In the genomic region with DNA sequence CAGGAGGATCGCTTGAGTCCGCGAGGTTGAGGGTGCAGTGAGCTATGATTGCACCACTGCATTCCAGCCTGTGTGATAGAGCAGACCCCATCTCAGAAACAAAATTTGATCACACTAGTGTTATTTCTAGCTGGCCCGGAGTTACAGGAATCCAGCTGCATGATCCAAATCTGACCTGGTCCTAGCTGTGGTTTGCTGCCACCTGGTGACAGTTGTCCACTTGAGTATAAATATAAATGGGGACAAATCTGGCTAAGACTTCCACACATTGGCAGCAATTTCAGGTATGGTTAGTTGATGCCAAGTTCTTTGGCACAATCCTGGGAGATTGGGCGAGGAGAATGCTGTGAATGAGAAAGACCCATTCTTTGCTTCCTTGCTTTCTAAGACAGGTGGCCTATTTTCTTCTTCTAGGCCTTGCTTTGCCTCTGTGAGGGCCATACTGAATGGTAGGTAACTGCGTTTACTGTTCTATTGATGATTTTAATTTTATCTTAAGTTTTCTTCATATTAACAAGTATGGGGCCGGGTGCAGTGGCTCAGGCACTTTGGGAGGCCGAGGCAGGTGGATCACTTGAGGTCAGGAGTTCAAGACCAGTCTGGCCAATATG, we compare ENCODE assay signal across 8 cellular contexts. TPM values are rescaled to one million over a fixed set of nuclear protein-coding genes. Genes with fewer than 3 reads are reported as not detected.
DNase-seq lines count a peak whose midpoint lies in the region; ATAC-seq and TF ChIP-seq lines count a peak whose summit lies in the region.

No MANE protein-coding gene starts in this region.

- H3K9me3 ChIP-seq in BE2C (no peaks in the 10 kb centered on the region), right atrium auricular region (no peaks in the 10 kb centered on the region)

- DNase-seq in BE2C = peak; percentile 74
- peak; percentile 23 for DNase-seq in H4 (ENCODE audit: low spot score)
- DNase-seq in anterior cingulate cortex (lab: John Stamatoyannopoulos, UW) = peak in 46 of 58 donors; percentile 3 to 77 (median 42)
- DNase-seq in right atrium auricular region (ENCODE audit: low spot score) = peak; percentile 82
- peak; percentile 61 for DNase-seq in renal cortical epithelial cell (ENCODE audit: low read depth)
- no peak for DNase-seq in OCI-M2 (lab: John Stamatoyannopoulos, UW; ENCODE audit: unreplicated experiment)

- peaks cover 8% of the 10 kb centered on the region for H3K4me1 ChIP-seq in BE2C
- peaks cover 0 to 51% of the 10 kb centered on the region in 2 donors for H3K4me1 ChIP-seq in right atrium auricular region

- H3K27ac ChIP-seq in right atrium auricular region = no peak overlapping the region

- peak; percentile 75 for ATAC-seq in SK-N-SH treated with all-trans-retinoic acid at 6 μM for 48 hours
- ATAC-seq in GM18519 (IDR thresholded peaks at IDR 0.05; ENCODE audit: low FRiP score, unreplicated experiment) = no peak

- H3K36me3 ChIP-seq in BE2C (0 out of 2 replicates have a peak, but pooled peaks cover 2% of the 10 kb centered on the region), right atrium auricular region (no peaks in the 10 kb centered on the region)

- peak; percentile 84 for TF ChIP-seq CTCF in BE2C (IDR thresholded peaks at IDR 0.05; ENCODE audit: low read depth, low read length)
- peak; percentile 62 to 83 for TF ChIP-seq CTCF in right atrium auricular region (IDR thresholded peaks at IDR 0.05)

- H3K4me3 ChIP-seq in BE2C (ENCODE audit: low read depth, low read length) (no peak overlapping the region), right atrium auricular region (no peak overlapping the region)

- H3K27me3 ChIP-seq in BE2C (no peaks in the 10 kb centered on the region), right atrium auricular region (no peaks in the 10 kb centered on the region)

TF ChIP-seq in SK-N-SH treated with all-trans-retinoic acid at 6 μM for 48 hours, 23 proteins besides CTCF, POLR2A, EP300 and RAD21:
- TF ChIP-seq, protein P1, sequence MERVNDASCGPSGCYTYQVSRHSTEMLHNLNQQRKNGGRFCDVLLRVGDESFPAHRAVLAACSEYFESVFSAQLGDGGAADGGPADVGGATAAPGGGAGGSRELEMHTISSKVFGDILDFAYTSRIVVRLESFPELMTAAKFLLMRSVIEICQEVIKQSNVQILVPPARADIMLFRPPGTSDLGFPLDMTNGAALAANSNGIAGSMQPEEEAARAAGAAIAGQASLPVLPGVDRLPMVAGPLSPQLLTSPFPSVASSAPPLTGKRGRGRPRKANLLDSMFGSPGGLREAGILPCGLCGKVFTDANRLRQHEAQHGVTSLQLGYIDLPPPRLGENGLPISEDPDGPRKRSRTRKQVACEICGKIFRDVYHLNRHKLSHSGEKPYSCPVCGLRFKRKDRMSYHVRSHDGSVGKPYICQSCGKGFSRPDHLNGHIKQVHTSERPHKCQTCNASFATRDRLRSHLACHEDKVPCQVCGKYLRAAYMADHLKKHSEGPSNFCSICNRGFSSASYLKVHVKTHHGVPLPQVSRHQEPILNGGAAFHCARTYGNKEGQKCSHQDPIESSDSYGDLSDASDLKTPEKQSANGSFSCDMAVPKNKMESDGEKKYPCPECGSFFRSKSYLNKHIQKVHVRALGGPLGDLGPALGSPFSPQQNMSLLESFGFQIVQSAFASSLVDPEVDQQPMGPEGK (CRISPR knock-in tag; IDR thresholded peaks at IDR 0.05; ENCODE audit: borderline replicate concordance) = no peak
- TF ChIP-seq, protein P2, sequence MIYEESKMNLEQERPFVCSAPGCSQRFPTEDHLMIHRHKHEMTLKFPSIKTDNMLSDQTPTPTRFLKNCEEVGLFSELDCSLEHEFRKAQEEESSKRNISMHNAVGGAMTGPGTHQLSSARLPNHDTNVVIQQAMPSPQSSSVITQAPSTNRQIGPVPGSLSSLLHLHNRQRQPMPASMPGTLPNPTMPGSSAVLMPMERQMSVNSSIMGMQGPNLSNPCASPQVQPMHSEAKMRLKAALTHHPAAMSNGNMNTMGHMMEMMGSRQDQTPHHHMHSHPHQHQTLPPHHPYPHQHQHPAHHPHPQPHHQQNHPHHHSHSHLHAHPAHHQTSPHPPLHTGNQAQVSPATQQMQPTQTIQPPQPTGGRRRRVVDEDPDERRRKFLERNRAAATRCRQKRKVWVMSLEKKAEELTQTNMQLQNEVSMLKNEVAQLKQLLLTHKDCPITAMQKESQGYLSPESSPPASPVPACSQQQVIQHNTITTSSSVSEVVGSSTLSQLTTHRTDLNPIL (CRISPR knock-in tag; IDR thresholded peaks at IDR 0.05; ENCODE audit: low read depth) = no peak
- TF ChIP-seq ZNF565 (CRISPR knock-in tag; conservative IDR thresholded peaks at IDR 0.05; ENCODE audit: low read depth) = no peak
- no peak for TF ChIP-seq OSR1 (CRISPR knock-in tag; IDR thresholded peaks at IDR 0.05)
- TF ChIP-seq ARNTL (CRISPR knock-in tag; IDR thresholded peaks at IDR 0.05; ENCODE audit: borderline replicate concordance, low read depth) = no peak
- TF ChIP-seq ZFP30 (CRISPR knock-in tag; IDR thresholded peaks at IDR 0.05) = no peak
- TF ChIP-seq TCF4 (CRISPR knock-in tag; IDR thresholded peaks at IDR 0.05; ENCODE audit: borderline replicate concordance) = no peak
- no peak for TF ChIP-seq ISL1 (CRISPR knock-in tag; IDR thresholded peaks at IDR 0.05)
- TF ChIP-seq, protein P3, sequence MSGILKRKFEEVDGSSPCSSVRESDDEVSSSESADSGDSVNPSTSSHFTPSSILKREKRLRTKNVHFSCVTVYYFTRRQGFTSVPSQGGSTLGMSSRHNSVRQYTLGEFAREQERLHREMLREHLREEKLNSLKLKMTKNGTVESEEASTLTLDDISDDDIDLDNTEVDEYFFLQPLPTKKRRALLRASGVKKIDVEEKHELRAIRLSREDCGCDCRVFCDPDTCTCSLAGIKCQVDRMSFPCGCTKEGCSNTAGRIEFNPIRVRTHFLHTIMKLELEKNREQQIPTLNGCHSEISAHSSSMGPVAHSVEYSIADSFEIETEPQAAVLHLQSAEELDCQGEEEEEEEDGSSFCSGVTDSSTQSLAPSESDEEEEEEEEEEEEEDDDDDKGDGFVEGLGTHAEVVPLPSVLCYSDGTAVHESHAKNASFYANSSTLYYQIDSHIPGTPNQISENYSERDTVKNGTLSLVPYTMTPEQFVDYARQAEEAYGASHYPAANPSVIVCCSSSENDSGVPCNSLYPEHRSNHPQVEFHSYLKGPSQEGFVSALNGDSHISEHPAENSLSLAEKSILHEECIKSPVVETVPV (CRISPR knock-in tag; IDR thresholded peaks at IDR 0.05) = no peak
- no peak for TF ChIP-seq GLIS3 (CRISPR knock-in tag; IDR thresholded peaks at IDR 0.05)
- no peak for TF ChIP-seq ZC3H10 (CRISPR knock-in tag; IDR thresholded peaks at IDR 0.05)
- TF ChIP-seq, protein P4, sequence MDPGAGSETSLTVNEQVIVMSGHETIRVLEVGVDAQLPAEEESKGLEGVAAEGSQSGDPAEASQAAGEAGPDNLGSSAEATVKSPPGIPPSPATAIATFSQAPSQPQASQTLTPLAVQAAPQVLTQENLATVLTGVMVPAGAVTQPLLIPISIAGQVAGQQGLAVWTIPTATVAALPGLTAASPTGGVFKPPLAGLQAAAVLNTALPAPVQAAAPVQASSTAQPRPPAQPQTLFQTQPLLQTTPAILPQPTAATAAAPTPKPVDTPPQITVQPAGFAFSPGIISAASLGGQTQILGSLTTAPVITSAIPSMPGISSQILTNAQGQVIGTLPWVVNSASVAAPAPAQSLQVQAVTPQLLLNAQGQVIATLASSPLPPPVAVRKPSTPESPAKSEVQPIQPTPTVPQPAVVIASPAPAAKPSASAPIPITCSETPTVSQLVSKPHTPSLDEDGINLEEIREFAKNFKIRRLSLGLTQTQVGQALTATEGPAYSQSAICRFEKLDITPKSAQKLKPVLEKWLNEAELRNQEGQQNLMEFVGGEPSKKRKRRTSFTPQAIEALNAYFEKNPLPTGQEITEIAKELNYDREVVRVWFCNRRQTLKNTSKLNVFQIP (CRISPR knock-in tag; IDR thresholded peaks at IDR 0.05; ENCODE audit: borderline replicate concordance, low read depth) = no peak

RNA-seq across cellular contexts. Expression of a gene that starts 35.4 kb away (rescaled TPM):
- polyA plus RNA-seq in BE2C (2012; ENCODE audit: insufficient read depth, insufficient read length, low read depth) = 27.0 TPM
- total RNA-seq in H4 (2014; rRNA removed; shearing (Covaris generic)) = 23.8 and 27.6 TPM in 2 replicates
- total RNA-seq in right atrium auricular region (10 to 100 TPM; 26.6 to 29.0 TPM), renal cortical epithelial cell (13.7 and 39.7 TPM in 2 replicates)

RNA-seq across cellular contexts. Expression of a gene that starts 57.0 kb away (rescaled TPM):
- polyA plus RNA-seq in BE2C (2012; ENCODE audit: insufficient read depth, insufficient read length, low read depth) = 116 TPM
- not detected in 2 replicates for total RNA-seq in H4 (2014; rRNA removed; shearing (Covaris generic))
- total RNA-seq in right atrium auricular region (1 to 10 TPM in 1 of 2 donors, not detected in 1; 3.5 TPM), renal cortical epithelial cell (0.45 and 1.6 TPM in 2 replicates)
